ENCODE assay signal across 8 cellular contexts in genomic region chr12:1531654-1532366, GRCh38.
A peak's percentile ranks its signal among the peaks of the same experiment; 100 is the strongest.
DNase-seq lines count a peak whose midpoint lies in the region; ATAC-seq lines count a peak whose summit lies in the region.

No MANE protein-coding gene starts in this region.

- H3K36me3 ChIP-seq in Karpas-422 (ENCODE audit: insufficient read depth, low read length), result no peaks in the 10 kb centered on the region

- no peak for ATAC-seq in effector memory CD8-positive, alpha-beta T cell (replicated peaks)
- no peak for ATAC-seq in HG03342 (IDR thresholded peaks at IDR 0.05; ENCODE audit: unreplicated experiment)
- no peak for ATAC-seq in GM18909 (IDR thresholded peaks at IDR 0.05; ENCODE audit: poor library complexity, unreplicated experiment)
- ATAC-seq in HG03135 (IDR thresholded peaks at IDR 0.05; ENCODE audit: unreplicated experiment), result no peak

- H3K27ac Mint-ChIP-seq in effector memory CD8-positive, alpha-beta T cell, result peak overlapping the region in 1 of 2 donors; percentile 57

- peak overlapping the region; percentile 70; the same call in 1 of the 2 replicates for H3K4me3 ChIP-seq in Karpas-422 (ENCODE audit: low read length)

- H3K27ac ChIP-seq in Karpas-422 (ENCODE audit: low read length), result no peak overlapping the region

- no peak overlapping the region for H2AFZ ChIP-seq in Karpas-422 (ENCODE audit: low read length)

- H3K4me3 Mint-ChIP-seq in effector memory CD8-positive, alpha-beta T cell, result peak overlapping the region; percentile 82 to 84

- H4K20me1 ChIP-seq in Karpas-422 (ENCODE audit: insufficient read depth, low read depth, low read length), result no peaks in the 10 kb centered on the region

- peaks cover 24% of the 10 kb centered on the region for H3K36me3 Mint-ChIP-seq in effector memory CD8-positive, alpha-beta T cell (ENCODE audit: insufficient read depth)

- peaks cover 34% of the 10 kb centered on the region for H3K4me1 ChIP-seq in Karpas-422 (ENCODE audit: low read length)

- no peaks in the 10 kb centered on the region for H3K9me2 ChIP-seq in Karpas-422 (replicated peaks; ENCODE audit: insufficient read depth, low read length)

- no peaks in the 10 kb centered on the region for H3K9me3 Mint-ChIP-seq in effector memory CD8-positive, alpha-beta T cell

- DNase-seq in ELR (ENCODE audit: low read depth), result peak; percentile 55
- no peak for DNase-seq in Karpas-422
- no peak for DNase-seq in effector memory CD8-positive, alpha-beta T cell
- peak; percentile 68 for DNase-seq in posterior vena cava (ENCODE audit: low spot score)
- no peak for DNase-seq in NCI-H187 treated with DMSO at 0.1 percent for 48 hours (lab: John Stamatoyannopoulos, UW)

- peaks cover 36 to 40% of the 10 kb centered on the region in 2 donors for H3K4me1 Mint-ChIP-seq in effector memory CD8-positive, alpha-beta T cell (ENCODE audit: low read depth in 2 of 2)

- intact Hi-C loops in posterior vena cava (cut with DNase I), result no loop called here

- H3K27me3 Mint-ChIP-seq in effector memory CD8-positive, alpha-beta T cell, result peaks cover 64 to 90% of the 10 kb centered on the region in 2 donors

- peak overlapping the region; percentile 89 for H3K4me2 ChIP-seq in Karpas-422 (ENCODE audit: low read depth, low read length, poor library complexity, severe bottlenecking)

- no peaks in the 10 kb centered on the region for H3K27me3 ChIP-seq in Karpas-422 (ENCODE audit: low read length)

- H3K9ac ChIP-seq in Karpas-422 (ENCODE audit: low read length), result peak overlapping the region; percentile 67; the same call in 1 of the 2 replicates

- no peaks in the 10 kb centered on the region for H3K9me3 ChIP-seq in Karpas-422 (ENCODE audit: low read length)

- H3K79me2 ChIP-seq in Karpas-422 (ENCODE audit: low read length), result no peaks in the 10 kb centered on the region

Comparison
In these comparisons a context has a peak if more than half of its experiments do, and no peak if none do; other contexts are left out.
1. DNase-seq: peak in ELR (single experiment) and posterior vena cava (single experiment); none in Karpas-422 (single experiment), effector memory CD8-positive, alpha-beta T cell (0 of 3) and NCI-H187 treated with DMSO at 0.1 percent for 48 hours (single experiment).